Comparison of ENCODE assay signal across 22 cellular contexts in genomic region chr10:6558759-6559429, GRCh38. TPM values are rescaled to one million over a fixed set of nuclear protein-coding genes. Genes with fewer than 3 reads are reported as not detected.
DNase-seq lines count a peak whose midpoint lies in the region; ATAC-seq and TF ChIP-seq lines count a peak whose summit lies in the region.
"Had no signal": no experiment of that assay in that cellular context is flagged by ENCODE, and none has a peak within 500 bp of the region (broad histone marks: within the 10 kb centered on the region; RNA-seq: fewer than 3 reads in every experiment).

No MANE protein-coding gene starts in this region.

- no peaks in the 10 kb centered on the region for H3K9me3 ChIP-seq in T-helper 17 cell (ENCODE audit: control insufficient read depth, low read length, poor library complexity, severe bottlenecking)
- H3K9me3 ChIP-seq in gastrocnemius medialis, result no peaks in the 10 kb centered on the region
- H3K9me3 ChIP-seq: breast epithelium, HAP-1, vagina had no signal

- H3K9me3 Mint-ChIP-seq in activated T-cell treated with anti-CD3 and anti-CD28 coated beads, Interleukin-2, amount 50 U/mL, for 24 hours, result no peaks in the 10 kb centered on the region
- H3K9me3 Mint-ChIP-seq in activated naive CD8-positive, alpha-beta T cell treated with anti-CD3 and anti-CD28 coated beads, Interleukin-2, amount 50 U/mL, for 24 hours, result no peaks in the 10 kb centered on the region
- H3K9me3 Mint-ChIP-seq: CD14-positive monocyte, naive B cell had no signal

- H3K27me3 ChIP-seq in gastrocnemius medialis, result no peaks in the 10 kb centered on the region
- H3K27me3 ChIP-seq: breast epithelium, vagina had no signal

- no peak for DNase-seq in activated T-cell treated with anti-CD3 and anti-CD28 coated beads, Interleukin-2, amount 50 U/mL, for 24 hours
- no peak for DNase-seq in activated T-cell treated with anti-CD3 and anti-CD28 coated beads, Interleukin-2, amount 50 U/mL, for 1 hour
- no peak for DNase-seq in T-helper 17 cell
- DNase-seq in activated naive CD8-positive, alpha-beta T cell treated with anti-CD3 and anti-CD28 coated beads, Interleukin-2, amount 50 U/mL, for 24 hours, result no peak
- peak; percentile 46 to 54 for DNase-seq in gastrocnemius medialis
- DNase-seq in DMS53 (lab: John Stamatoyannopoulos, UW), result no peak
- DNase-seq: dermis blood vessel endothelial cell, naive B cell, NCI-H1105 treated with DMSO at 0.1 percent for 48 hours, NCI-H2171, NCI-H82 had no signal

- H3K4me1 ChIP-seq in gastrocnemius medialis, result peaks cover 16 to 36% of the 10 kb centered on the region in 2 donors
- H3K4me1 ChIP-seq: breast epithelium, HAP-1, vagina had no signal

- ATAC-seq in T-helper 17 cell (peak; percentile 63), gastrocnemius medialis (peak; percentile 77 to 96), HG03378 (IDR thresholded peaks at IDR 0.05; ENCODE audit: unreplicated experiment) (no peak), HG03460 (IDR thresholded peaks at IDR 0.05; ENCODE audit: unreplicated experiment) (no peak)
- ATAC-seq in activated naive CD8-positive, alpha-beta T cell treated with anti-CD3 and anti-CD28 coated beads, Interleukin-2, amount 50 U/mL, for 24 hours, result no peak
- ATAC-seq: esophagus mucosa, Panc1 had no signal

- in situ Hi-C loops in gastrocnemius medialis (cut with MboI; ENCODE audit: low sequenced_read_pairs in 4 of 4), result no loop called here

- intact Hi-C loops in gastrocnemius medialis (cut with DNase I; ENCODE audit: low total_unique reads), result loop anchor here (2.0 kb wide), 1 partner anchor 44 kb away; no protein-coding TSS in a partner anchor

- peaks cover 56% of the 10 kb centered on the region for H3K36me3 Mint-ChIP-seq in activated T-cell treated with anti-CD3 and anti-CD28 coated beads, Interleukin-2, amount 50 U/mL, for 24 hours (ENCODE audit: low read depth)
- H3K36me3 Mint-ChIP-seq in T-helper 17 cell (ENCODE audit: low read depth), result peaks cover 5% of the 10 kb centered on the region
- peaks cover 29% of the 10 kb centered on the region for H3K36me3 Mint-ChIP-seq in activated naive CD8-positive, alpha-beta T cell treated with anti-CD3 and anti-CD28 coated beads, Interleukin-2, amount 50 U/mL, for 24 hours (ENCODE audit: low read depth)
- H3K36me3 Mint-ChIP-seq: CD14-positive monocyte, naive B cell had no signal

- peak overlapping the region; percentile 51 to 79 (median 64) for H3K27ac ChIP-seq in gastrocnemius medialis
- H3K27ac ChIP-seq: breast epithelium, SK-N-MC, vagina had no signal

- no peaks in the 10 kb centered on the region for H3K36me3 ChIP-seq in gastrocnemius medialis
- H3K36me3 ChIP-seq: breast epithelium, HAP-1, vagina had no signal

- H3K4me1 Mint-ChIP-seq in activated T-cell treated with anti-CD3 and anti-CD28 coated beads, Interleukin-2, amount 50 U/mL, for 24 hours (ENCODE audit: low read depth), result peaks cover 85% of the 10 kb centered on the region
- peaks cover 81% of the 10 kb centered on the region for H3K4me1 Mint-ChIP-seq in T-helper 17 cell
- H3K4me1 Mint-ChIP-seq in activated naive CD8-positive, alpha-beta T cell treated with anti-CD3 and anti-CD28 coated beads, Interleukin-2, amount 50 U/mL, for 24 hours, result peaks cover 79% of the 10 kb centered on the region

- no peaks in the 10 kb centered on the region for H3K27me3 Mint-ChIP-seq in activated T-cell treated with anti-CD3 and anti-CD28 coated beads, Interleukin-2, amount 50 U/mL, for 24 hours
- H3K27me3 Mint-ChIP-seq in T-helper 17 cell, result no peaks in the 10 kb centered on the region
- H3K27me3 Mint-ChIP-seq in activated naive CD8-positive, alpha-beta T cell treated with anti-CD3 and anti-CD28 coated beads, Interleukin-2, amount 50 U/mL, for 24 hours, result no peaks in the 10 kb centered on the region

- H3K4me3 ChIP-seq in gastrocnemius medialis, result peak overlapping the region in 3 of 4 donors; percentile 8 to 36 (median 25)
- H3K4me3 ChIP-seq: breast epithelium, HAP-1, SK-N-MC, vagina had no signal

- no peak for TF ChIP-seq POLR2A in gastrocnemius medialis (IDR thresholded peaks at IDR 0.05)

- peak overlapping the region; percentile 48 for H3K4me3 Mint-ChIP-seq in activated T-cell treated with anti-CD3 and anti-CD28 coated beads, Interleukin-2, amount 50 U/mL, for 24 hours
- peak overlapping the region; percentile 91 for H3K4me3 Mint-ChIP-seq in T-helper 17 cell
- peak overlapping the region; percentile 2 for H3K4me3 Mint-ChIP-seq in activated naive CD8-positive, alpha-beta T cell treated with anti-CD3 and anti-CD28 coated beads, Interleukin-2, amount 50 U/mL, for 24 hours
- H3K4me3 Mint-ChIP-seq: CD14-positive monocyte, naive B cell had no signal

- H3K27ac Mint-ChIP-seq in activated T-cell treated with anti-CD3 and anti-CD28 coated beads, Interleukin-2, amount 50 U/mL, for 24 hours, result peak overlapping the region; percentile 86
- H3K27ac Mint-ChIP-seq in T-helper 17 cell, result peak overlapping the region; percentile 96
- peak overlapping the region; percentile 62 for H3K27ac Mint-ChIP-seq in activated naive CD8-positive, alpha-beta T cell treated with anti-CD3 and anti-CD28 coated beads, Interleukin-2, amount 50 U/mL, for 24 hours
- H3K27ac Mint-ChIP-seq: progenitor cell of endocrine pancreas had no signal

- TF ChIP-seq CTCF in gastrocnemius medialis (IDR thresholded peaks at IDR 0.05 in 4 of 5, conservative IDR thresholded peaks at IDR 0.05 in 1 of 5), result no peak

RNA-seq across cellular contexts. Expression of gene PRKCQ, which starts 21.2 kb away (rescaled TPM):
- total RNA-seq in T-helper 17 cell, result 10 to 100 TPM; 66.3 to 70.0 TPM
- 10 to 100 TPM; 25.8 to 70.7 (median 38.8) TPM for total RNA-seq in gastrocnemius medialis
- total RNA-seq: LHCN-M2 had no signal

Comparison
In these comparisons a context has a peak if more than half of its experiments do, and no peak if none do; other contexts are left out.
1. DNase-seq: peak in gastrocnemius medialis (2 of 2); none in activated T-cell treated with anti-CD3 and anti-CD28 coated beads, Interleukin-2, amount 50 U/mL, for 24 hours (single experiment), activated T-cell treated with anti-CD3 and anti-CD28 coated beads, Interleukin-2, amount 50 U/mL, for 1 hour (single experiment), T-helper 17 cell (0 of 3), activated naive CD8-positive, alpha-beta T cell treated with anti-CD3 and anti-CD28 coated beads, Interleukin-2, amount 50 U/mL, for 24 hours (single experiment) and DMS53 (single experiment).
2. H3K4me3 Mint-ChIP-seq: peak in every context shown above with its lines; median percentile 91 in T-helper 17 cell; 48 in activated T-cell treated with anti-CD3 and anti-CD28 coated beads, Interleukin-2, amount 50 U/mL, for 24 hours; 2 in activated naive CD8-positive, alpha-beta T cell treated with anti-CD3 and anti-CD28 coated beads, Interleukin-2, amount 50 U/mL, for 24 hours.
3. ATAC-seq: peak in T-helper 17 cell (single experiment) and gastrocnemius medialis (2 of 2); none in activated naive CD8-positive, alpha-beta T cell treated with anti-CD3 and anti-CD28 coated beads, Interleukin-2, amount 50 U/mL, for 24 hours (single experiment), HG03378 (single experiment) and HG03460 (single experiment).
4. Peak in every context shown above with its lines, with median percentiles within 50 percentile points of each other: H3K27ac Mint-ChIP-seq.